Comparison of ENCODE assay signal across 8 cellular contexts in the genomic region with DNA sequence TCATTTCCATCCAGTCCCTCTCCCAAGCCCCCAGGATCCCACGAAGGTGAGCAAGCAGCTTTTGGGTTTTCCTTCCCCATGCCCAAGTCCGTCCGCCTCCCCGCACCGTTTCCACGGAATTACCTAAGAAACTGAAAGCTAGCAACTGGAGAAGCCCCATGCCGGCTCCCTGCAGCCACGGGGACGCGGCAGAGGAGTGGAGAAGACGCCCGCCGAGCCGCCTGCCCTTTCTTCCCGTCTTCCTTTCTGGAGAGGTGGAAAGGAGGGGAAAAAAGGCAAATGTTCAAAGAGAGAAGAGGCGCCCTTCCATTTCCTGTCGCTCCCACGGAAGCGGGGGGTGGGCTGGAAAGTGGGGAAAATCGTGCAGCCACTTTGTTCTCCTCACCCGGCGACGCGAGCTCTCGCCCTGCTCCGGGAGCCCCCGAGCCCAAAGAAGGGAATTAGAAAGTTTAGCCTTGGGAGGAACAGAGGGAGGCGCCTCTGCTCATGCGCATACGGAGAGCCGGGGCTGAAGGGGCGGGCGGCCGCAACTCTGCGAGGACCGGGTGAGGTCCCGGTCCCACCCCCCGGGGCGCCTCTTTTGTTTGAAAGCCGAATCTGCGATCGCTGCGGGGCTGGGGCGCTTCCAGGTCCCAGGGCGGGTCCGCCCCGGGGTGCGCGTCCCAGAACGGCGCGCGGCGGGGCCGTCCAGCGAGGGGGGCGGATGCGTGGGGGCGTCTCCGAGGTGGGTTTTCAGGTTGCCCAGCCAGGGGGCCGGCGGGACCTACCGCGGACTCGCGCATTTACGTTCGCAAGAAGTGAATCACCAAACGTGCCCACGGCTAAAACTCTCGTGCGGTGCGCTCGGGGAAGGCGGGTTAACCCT. TPM values are rescaled to one million over a fixed set of nuclear protein-coding genes. Genes with fewer than 3 reads are reported as not detected.
DNase-seq lines count a peak whose midpoint lies in the region; ATAC-seq and TF ChIP-seq lines count a peak whose summit lies in the region.

A gene (minus strand): TSS at position 436 of the 865 bp plus-strand sequence. CDS start 276 bp downstream, at position 160.

- peak within 1 kb of the TSS in 10 of 11 experiments; percentile 11 to 59 (median 43); a peak in 15 of 22 replicates for H3K9ac ChIP-seq in BLaER1 treated with 17β-estradiol and CSF1 and Interleukin-3, amounts not matched to agents 10 nM and 100 nM
- peak within 1 kb of the TSS; percentile 87 for H3K9ac ChIP-seq in endocrine pancreas (ENCODE audit: control insufficient read depth, insufficient read depth, low read length)

- no peak within 1 kb of the TSS for H3K27ac ChIP-seq in BLaER1 treated with 17β-estradiol and CSF1 and Interleukin-3, amounts not matched to agents 10 nM and 100 nM
- H3K27ac ChIP-seq in lung (ENCODE audit: low read depth in 1 of 2, low read length in 1 of 2) (peak within 1 kb of the TSS; percentile 68 to 86), temporal lobe (ENCODE audit: low read depth, low read length) (no peak within 1 kb of the TSS)

- peaks cover 34 to 51% (median 41%) of the 10 kb centered on the region in 11 experiments for H3K27me3 ChIP-seq in BLaER1 treated with 17β-estradiol and CSF1 and Interleukin-3, amounts not matched to agents 10 nM and 100 nM
- H3K27me3 ChIP-seq in endocrine pancreas (ENCODE audit: control insufficient read depth, insufficient read depth, low read length) (no peaks in the 10 kb centered on the region), lung (ENCODE audit: control insufficient read depth, insufficient read depth) (no peaks in the 10 kb centered on the region)

- H3K4me1 ChIP-seq in BLaER1 treated with 17β-estradiol and CSF1 and Interleukin-3, amounts not matched to agents 10 nM and 100 nM: peaks cover 0 to 9% (median 3%) of the 10 kb centered on the region in 10 experiments; a peak in 4 of 20 replicates
- H3K4me1 ChIP-seq in endocrine pancreas (ENCODE audit: control insufficient read depth, insufficient read depth, low read length) (peaks cover 4% of the 10 kb centered on the region), lung (ENCODE audit: control insufficient read depth in 2 of 2, insufficient read depth in 2 of 2, low read length in 2 of 2) (peaks cover 0 to 17% of the 10 kb centered on the region in 2 donors)

- ATAC-seq in HG02759 (IDR thresholded peaks at IDR 0.05; ENCODE audit: unreplicated experiment): peak; percentile 38
- ATAC-seq in lung (ENCODE audit: insufficient read depth, low FRiP score): peak; percentile 36
- no peak for ATAC-seq in HG03469 (IDR thresholded peaks at IDR 0.05; ENCODE audit: unreplicated experiment)

- TF ChIP-seq CTCF in lung (IDR thresholded peaks at IDR 0.05; ENCODE audit: control extremely low read depth, extremely low read depth): no peak

- H3K4me2 ChIP-seq in BLaER1 treated with 17β-estradiol and CSF1 and Interleukin-3, amounts not matched to agents 10 nM and 100 nM: peak within 1 kb of the TSS; percentile 73 to 84 (median 80)

- no peaks in the 10 kb centered on the region for H3K36me3 ChIP-seq in BLaER1 treated with 17β-estradiol and CSF1 and Interleukin-3, amounts not matched to agents 10 nM and 100 nM
- H3K36me3 ChIP-seq in endocrine pancreas (ENCODE audit: control insufficient read depth, insufficient read depth, low read length) (no peaks in the 10 kb centered on the region), lung (ENCODE audit: control insufficient read depth in 2 of 2, insufficient read depth in 2 of 2, low read length in 2 of 2) (no peaks in the 10 kb centered on the region)

- H3K9me3 ChIP-seq in BLaER1 treated with 17β-estradiol and CSF1 and Interleukin-3, amounts not matched to agents 10 nM and 100 nM (replicated peaks in 1 of 11): peaks cover 22 to 38% (median 32%) of the 10 kb centered on the region in 11 experiments
- H3K9me3 ChIP-seq in endocrine pancreas (ENCODE audit: control insufficient read depth, low read length): no peaks in the 10 kb centered on the region
- H3K9me3 ChIP-seq in lung (ENCODE audit: control insufficient read depth in 2 of 2, insufficient read depth in 1 of 2, low read length in 1 of 2): no peaks in the 10 kb centered on the region

- H3K4me3 ChIP-seq in BLaER1 treated with 17β-estradiol and CSF1 and Interleukin-3, amounts not matched to agents 10 nM and 100 nM: peak within 1 kb of the TSS; percentile 58 to 72 (median 62)
- H3K4me3 ChIP-seq in endocrine pancreas (ENCODE audit: control insufficient read depth, insufficient read depth, low read length) (peak within 1 kb of the TSS; percentile 40), lung (peak within 1 kb of the TSS; percentile 54)

- WGBS in lung, 2 donors: 1% methylated on average over 70 to 75 of the region's 75 CpGs

- no peaks in the 10 kb centered on the region for H4K20me1 ChIP-seq in BLaER1 treated with 17β-estradiol and CSF1 and Interleukin-3, amounts not matched to agents 10 nM and 100 nM

- DNase-seq in SW 1271 (lab: John Stamatoyannopoulos, UW) (peak; percentile 63 to 67), lung (ENCODE audit: low spot score) (peak; percentile 51)
- no peak for DNase-seq in NK-92 treated with Interleukin-12 subunit alpha and Interleukin-12 subunit beta, amount 100 ng/mL, for 24 hours (lab: John Stamatoyannopoulos, UW)

RNA-seq across cellular contexts. Expression of the gene that starts here (rescaled TPM):
- total RNA-seq in lung (100 to 1,000 TPM; 244 to 285 TPM), temporal lobe (29.5 TPM)
- 100 to 1,000 TPM in 1 of 2 donors, 10 to 100 TPM in 1; 95.9 to 103 TPM for polyA plus RNA-seq in lung

Comparison
In these comparisons a context has a peak if more than half of its experiments do, and no peak if none do; other contexts are left out.
1. H3K27ac ChIP-seq: peak in lung (2 of 2); none in BLaER1 treated with 17β-estradiol and CSF1 and Interleukin-3, amounts not matched to agents 10 nM and 100 nM (0 of 11) and temporal lobe (single experiment).
2. Peak in every context shown above with its lines, with median percentiles within 50 percentile points of each other: H3K4me3 ChIP-seq.